29 cellular contexts compared by ENCODE assay signal in genomic region chr5:103620851-103621547, GRCh38. TPM values are rescaled to one million over a fixed set of nuclear protein-coding genes. Genes with fewer than 3 reads are reported as not detected.
DNase-seq lines count a peak whose midpoint lies in the region; ATAC-seq and TF ChIP-seq lines count a peak whose summit lies in the region.
"Had no signal": no experiment of that assay in that cellular context is flagged by ENCODE, and none has a peak within 500 bp of the region (broad histone marks: within the 10 kb centered on the region; RNA-seq: fewer than 3 reads in every experiment).

No MANE protein-coding gene starts in this region.

- H3K36me3 Mint-ChIP-seq in MCF 10A (ENCODE audit: insufficient read depth, unreplicated experiment), result no peaks in the 10 kb centered on the region
- H3K36me3 Mint-ChIP-seq: activated CD4-positive, alpha-beta memory T cell treated with anti-CD3 and anti-CD28 coated beads for 36 hours; CD4-positive, alpha-beta memory T cell; naive thymus-derived CD8-positive, alpha-beta T cell had no signal

- peaks cover 24% of the 10 kb centered on the region for H3K4me1 Mint-ChIP-seq in MCF 10A (ENCODE audit: insufficient read depth, unreplicated experiment)
- H3K4me1 Mint-ChIP-seq: CD4-positive, alpha-beta memory T cell; naive thymus-derived CD8-positive, alpha-beta T cell had no signal

- POLR2A ChIA-PET in MCF 10A (lab: Yijun Ruan, JAX), result interaction anchor here (0.6 kb wide), 1 partner anchor 85 kb away, joined by 3 read pairs; no protein-coding TSS in a partner anchor

- H3K27ac Mint-ChIP-seq in MCF 10A (ENCODE audit: low read depth, unreplicated experiment), result no peak overlapping the region
- H3K27ac Mint-ChIP-seq: activated CD4-positive, alpha-beta memory T cell treated with anti-CD3 and anti-CD28 coated beads for 36 hours; activated T-cell treated with anti-CD3 and anti-CD28 coated beads, Interleukin-2, amount 50 U/mL, for 72 hours; CD4-positive, alpha-beta memory T cell; naive thymus-derived CD8-positive, alpha-beta T cell had no signal

- H3K27ac ChIP-seq in breast epithelium (no peak overlapping the region), epithelial cell of prostate (peak overlapping the region; percentile 31)
- H3K27ac ChIP-seq: A549, dorsolateral prefrontal cortex, prostate gland, tibial artery had no signal

- H3K36me3 ChIP-seq in breast epithelium, result no peaks in the 10 kb centered on the region
- H3K36me3 ChIP-seq: prostate gland, tibial artery had no signal

- no TSS peak for BruUV-seq in MCF 10A (replicated peaks; lab: Mats Ljungman, UMichigan)

- TF ChIP-seq CTCF in MCF 10A (IDR thresholded peaks at IDR 0.05; ENCODE audit: unreplicated experiment) (no peak), breast epithelium (IDR thresholded peaks at IDR 0.05) (no peak)

- CTCF ChIA-PET in MCF 10A (lab: Yijun Ruan, JAX), result interaction anchor here (1.2 kb wide), 1 partner anchor 10 kb away, joined by 3 read pairs; no protein-coding TSS in a partner anchor

- intact Hi-C loops in MCF 10A (cut with micrococcal nuclease), result loop anchor here (10.0 kb wide), 1 partner anchor 124 kb away; no protein-coding TSS in a partner anchor
- intact Hi-C loops in breast epithelium (cut with DNase I; ENCODE audit: low total_unique reads), result no loop called here

- no peaks in the 10 kb centered on the region for H3K9me3 Mint-ChIP-seq in MCF 10A (ENCODE audit: unreplicated experiment)
- H3K9me3 Mint-ChIP-seq: activated CD4-positive, alpha-beta memory T cell treated with anti-CD3 and anti-CD28 coated beads for 36 hours; activated T-cell treated with anti-CD3 and anti-CD28 coated beads, Interleukin-2, amount 50 U/mL, for 72 hours had no signal

- no peaks in the 10 kb centered on the region for H3K27me3 Mint-ChIP-seq in MCF 10A (ENCODE audit: insufficient read depth, unreplicated experiment)
- H3K27me3 Mint-ChIP-seq: activated CD4-positive, alpha-beta memory T cell treated with anti-CD3 and anti-CD28 coated beads for 36 hours; CD4-positive, alpha-beta memory T cell had no signal

- H3K9me3 ChIP-seq in breast epithelium, result no peaks in the 10 kb centered on the region
- H3K9me3 ChIP-seq: A549, prostate gland, tibial artery had no signal

- peak; percentile 42 for DNase-seq in MCF 10A (ENCODE audit: unreplicated experiment)
- DNase-seq in breast epithelium (ENCODE audit: low spot score in 2 of 2), result no peak
- DNase-seq in NCI-H69 (lab: John Stamatoyannopoulos, UW), result peak; percentile 86
- DNase-seq in epithelial cell of prostate (ENCODE audit: low read depth, low spot score), result peak; percentile 18
- DNase-seq in renal cortical epithelial cell (ENCODE audit: low read depth), result peak; percentile 40
- DNase-seq in stimulated activated CD4-positive, alpha-beta T cell treated with anti-CD3 and anti-CD28 coated beads, Interleukin-4, amount 100 ng/mL, for 1 hour, result no peak
- DNase-seq in SHP77 (lab: John Stamatoyannopoulos, UW), result no peak
- DNase-seq: activated CD4-positive, alpha-beta memory T cell treated with anti-CD3 and anti-CD28 coated beads for 36 hours; activated CD4-positive, alpha-beta T cell treated with anti-CD3 and anti-CD28 coated beads for 1 hour; activated T-cell treated with anti-CD3 and anti-CD28 coated beads, Interleukin-2, amount 50 U/mL, for 72 hours; AML-193; CD4-positive, alpha-beta memory T cell; cerebellar nuclear complex; dorsolateral prefrontal cortex; HCEC 1CT; Kasumi-1; kidney; midbrain; naive thymus-derived CD8-positive, alpha-beta T cell; NCI-H1930; NCI-H510A treated with DMSO at 0.1 percent for 48 hours; nucleus accumbens; Right ventricle myocardium superior; stimulated activated CD4-positive, alpha-beta T cell treated with anti-CD3 and anti-CD28 coated beads, Interleukin-4, amount 100 ng/mL, for 24 hours; tibial artery had no signal

- no peak overlapping the region for H3K4me3 Mint-ChIP-seq in MCF 10A (ENCODE audit: unreplicated experiment)
- H3K4me3 Mint-ChIP-seq: activated CD4-positive, alpha-beta memory T cell treated with anti-CD3 and anti-CD28 coated beads for 36 hours; activated T-cell treated with anti-CD3 and anti-CD28 coated beads, Interleukin-2, amount 50 U/mL, for 72 hours; CD4-positive, alpha-beta memory T cell; naive thymus-derived CD8-positive, alpha-beta T cell had no signal

- H3K4me1 ChIP-seq in breast epithelium, result no peaks in the 10 kb centered on the region
- H3K4me1 ChIP-seq: prostate gland, tibial artery had no signal

- no peak for TF ChIP-seq POLR2A in breast epithelium (IDR thresholded peaks at IDR 0.05)

- no peak overlapping the region for H3K4me3 ChIP-seq in breast epithelium
- H3K4me3 ChIP-seq: A549, dorsolateral prefrontal cortex, prostate gland, tibial artery had no signal

- no peaks in the 10 kb centered on the region for H3K27me3 ChIP-seq in breast epithelium
- H3K27me3 ChIP-seq: dorsolateral prefrontal cortex, tibial artery had no signal

- ATAC-seq in HG03139 (IDR thresholded peaks at IDR 0.05; ENCODE audit: unreplicated experiment), result no peak
- ATAC-seq: A549; activated T-cell treated with anti-CD3 and anti-CD28 coated beads, Interleukin-2, amount 50 U/mL, for 72 hours; naive thymus-derived CD8-positive, alpha-beta T cell; Panc1 had no signal

RNA-seq across cellular contexts. Expression of gene NUDT12, which starts 58.4 kb away (rescaled TPM):
- total RNA-seq in MCF 10A (2022) (11.4 and 11.5 TPM in 2 replicates), breast epithelium (10 to 100 TPM; 11.8 to 31.0 (median 12.8) TPM), renal cortical epithelial cell (15.3 and 16.8 TPM in 2 replicates)

Comparison
In these comparisons a context has a peak if more than half of its experiments do, and no peak if none do; other contexts are left out.
1. DNase-seq: peak in MCF 10A (single experiment), NCI-H69 (single experiment), epithelial cell of prostate (single experiment) and renal cortical epithelial cell (single experiment); none in breast epithelium (0 of 2), stimulated activated CD4-positive, alpha-beta T cell treated with anti-CD3 and anti-CD28 coated beads, Interleukin-4, amount 100 ng/mL, for 1 hour (single experiment) and SHP77 (0 of 2).